In genomic region chr7:75186691-75187090, GRCh38 we compare ENCODE assay signal across 5 cellular contexts.
DNase-seq lines count a peak whose midpoint lies in the region; ATAC-seq, FAIRE-seq and TF ChIP-seq lines count a peak whose summit lies in the region.
"Not testable (repeated sequence)": the region's sequence is repeated elsewhere in the genome, so short reads cannot be mapped to it uniquely, and the experiment has no call there.

No MANE protein-coding gene starts in this region.

- H2AFZ ChIP-seq in IMR-90 (replicated peaks; ENCODE audit: low read length, poor library complexity); OCI-LY7 (ENCODE audit: low read length); GM12878 (ENCODE audit: control insufficient read depth, low read depth, low read length): not testable (repeated sequence)

- not testable (repeated sequence) for H2BK5ac ChIP-seq in IMR-90 (ENCODE audit: low read depth, low read length, poor library complexity, severe bottlenecking)

- H3K27me3 ChIP-seq in IMR-90 (ENCODE audit: control insufficient read depth, insufficient read depth, low read length); RWPE2 (ENCODE audit: insufficient read depth, poor library complexity, severe bottlenecking); GM12878 (replicated peaks in 1 of 2; ENCODE audit: control insufficient read depth in 2 of 2, insufficient read depth in 2 of 2, low read length in 1 of 2); foreskin keratinocyte: not testable (repeated sequence)

- H3K14ac ChIP-seq in IMR-90 (replicated peaks; ENCODE audit: low read depth, low read length), result not testable (repeated sequence)

- DNase-seq in IMR-90; OCI-LY7 (ENCODE audit: low spot score); RWPE2 (ENCODE audit: low spot score); GM12878 (ENCODE audit: low read depth, low spot score); foreskin keratinocyte: not testable (repeated sequence)

- POLR2A ChIA-PET in IMR-90 (lab: Charles Lee; ENCODE audit: unreplicated experiment); OCI-LY7 (lab: Charles Lee); GM12878 (lab: Charles Lee): not testable (repeated sequence)

- not testable (repeated sequence) for H4K91ac ChIP-seq in IMR-90 (ENCODE audit: insufficient read depth, low read depth, low read length)

- not testable (repeated sequence) for H4K20me1 ChIP-seq in IMR-90 (ENCODE audit: insufficient read depth, low read length); OCI-LY7 (ENCODE audit: insufficient read depth, low read length); GM12878 (ENCODE audit: control insufficient read depth, insufficient read depth)

- H3K18ac ChIP-seq in IMR-90 (ENCODE audit: low read depth, low read length), result not testable (repeated sequence)

- RAD21 ChIA-PET in GM12878 (lab: Charles Lee; ENCODE audit: unreplicated experiment), result not testable (repeated sequence)

- not testable (repeated sequence) for H3K9ac ChIP-seq in IMR-90 (ENCODE audit: low read depth, low read length); GM12878 (ENCODE audit: control insufficient read depth, insufficient read depth, low read length)

- not testable (repeated sequence) for H4K5ac ChIP-seq in IMR-90 (ENCODE audit: low read depth, low read length)

- not testable (repeated sequence) for H2BK20ac ChIP-seq in IMR-90 (ENCODE audit: low read depth, low read length)

- ATAC-seq in IMR-90 (ENCODE audit: low read depth) (peak; percentile 33), RWPE2 (ENCODE audit: low read depth) (peak; percentile 54), foreskin keratinocyte (peak; percentile 35)
- not testable (repeated sequence) for ATAC-seq in GM12878

- not testable (repeated sequence) for TF ChIP-seq POLR2A in IMR-90 (IDR thresholded peaks at IDR 0.05; ENCODE audit: low read depth, low read length); GM12878 (IDR thresholded peaks at IDR 0.05; ENCODE audit: low read depth, low read length)

- not testable (repeated sequence) for H3K79me2 ChIP-seq in OCI-LY7 (ENCODE audit: insufficient read depth, low read depth, low read length); GM12878 (ENCODE audit: control insufficient read depth, insufficient read depth, low read length)

- H3K36me3 ChIP-seq in IMR-90 (ENCODE audit: control insufficient read depth, insufficient read depth, low read length); OCI-LY7 (ENCODE audit: insufficient read depth, low read length); RWPE2 (ENCODE audit: low read depth); GM12878 (ENCODE audit: control insufficient read depth in 2 of 2, insufficient read depth in 2 of 2, low read length in 1 of 2): not testable (repeated sequence)

- not testable (repeated sequence) for H4K8ac ChIP-seq in IMR-90 (ENCODE audit: low read depth in 2 of 2, low read length in 2 of 2)

- not testable (repeated sequence) for H2AK9ac ChIP-seq in IMR-90 (replicated peaks; ENCODE audit: low read depth, low read length, poor library complexity)

- H2BK15ac ChIP-seq in IMR-90 (ENCODE audit: low read depth, low read length), result not testable (repeated sequence)

- not testable (repeated sequence) for TF ChIP-seq RAD21 in IMR-90 (IDR thresholded peaks at IDR 0.05; ENCODE audit: low read length); GM12878 (IDR thresholded peaks at IDR 0.05; ENCODE audit: insufficient read depth, low read depth, low read length)

- intact Hi-C loops in IMR-90 (cut with micrococcal nuclease); OCI-LY7 (cut with micrococcal nuclease; ENCODE audit: unreplicated experiment); GM12878 (cut with micrococcal nuclease; ENCODE audit: unreplicated experiment): not testable (repeated sequence)

- H3K56ac ChIP-seq in IMR-90 (ENCODE audit: extremely low read depth, insufficient read depth, low read length), result not testable (repeated sequence)

- in situ Hi-C loops in IMR-90 (cut with MboI; ENCODE audit: low sequenced_read_pairs); GM12878 (cut with MboI): not testable (repeated sequence)

- H3K27ac ChIP-seq in IMR-90 (ENCODE audit: insufficient read depth, low read length); OCI-LY7 (ENCODE audit: low read depth, low read length, poor library complexity, severe bottlenecking); RWPE2 (ENCODE audit: poor library complexity, severe bottlenecking); GM12878 (ENCODE audit: control insufficient read depth, insufficient read depth); foreskin keratinocyte: not testable (repeated sequence)

- H3K4me2 ChIP-seq in IMR-90 (ENCODE audit: low read depth, low read length); OCI-LY7 (ENCODE audit: low read length); GM12878 (ENCODE audit: control insufficient read depth, insufficient read depth): not testable (repeated sequence)

- H3K23ac ChIP-seq in IMR-90 (ENCODE audit: low read depth, low read length), result not testable (repeated sequence)

- not testable (repeated sequence) for H3K9me1 ChIP-seq in IMR-90 (ENCODE audit: insufficient read depth, low read length)

- not testable (repeated sequence) for H3K4me1 ChIP-seq in IMR-90 (ENCODE audit: control insufficient read depth, insufficient read depth, low read length); OCI-LY7 (ENCODE audit: insufficient read depth, low read length, poor library complexity, severe bottlenecking); RWPE2 (ENCODE audit: insufficient read depth, poor library complexity, severe bottlenecking); GM12878 (ENCODE audit: control insufficient read depth, insufficient read depth, low read length); foreskin keratinocyte

- dilution Hi-C loops in IMR-90 (cut with HindIII; ENCODE audit: low sequenced_read_pairs, unreplicated experiment), result not testable (repeated sequence)

- TF ChIP-seq CTCF in IMR-90 (conservative IDR thresholded peaks at IDR 0.05; ENCODE audit: low read depth, low read length); OCI-LY7 (conservative IDR thresholded peaks at IDR 0.05; ENCODE audit: low read length); RWPE2 (IDR thresholded peaks at IDR 0.05; ENCODE audit: poor library complexity, severe bottlenecking); GM12878 (IDR thresholded peaks at IDR 0.05 in 2 of 3, conservative IDR thresholded peaks at IDR 0.05 in 1 of 3; ENCODE audit: control insufficient read depth in 2 of 3, extremely low read depth in 1 of 3, insufficient read depth in 1 of 3, low read depth in 3 of 3, low read length in 3 of 3); foreskin keratinocyte (conservative IDR thresholded peaks at IDR 0.05): not testable (repeated sequence)

- H3K9me3 ChIP-seq in IMR-90 (ENCODE audit: control insufficient read depth, insufficient read depth, low read length); OCI-LY7 (ENCODE audit: low read length); RWPE2 (ENCODE audit: severe bottlenecking); GM12878 (replicated peaks; ENCODE audit: control insufficient read depth, insufficient read depth, low read length): not testable (repeated sequence)

- SMC1A ChIA-PET in GM12878 (lab: Charles Lee; ENCODE audit: uncharacterized antibody, unreplicated experiment), result not testable (repeated sequence)

- H2AK5ac ChIP-seq in IMR-90 (ENCODE audit: low read depth, low read length), result not testable (repeated sequence)

- H3K9me2 ChIP-seq in OCI-LY7 (ENCODE audit: insufficient read depth, low read length), result not testable (repeated sequence)

- not testable (repeated sequence) for FAIRE-seq in GM12878 (lab: Jason Lieb, UNC)

- not testable (repeated sequence) for H2BK120ac ChIP-seq in IMR-90 (ENCODE audit: low read depth, low read length)

- BruUV-seq in IMR-90 (replicated peaks; lab: Mats Ljungman, UMichigan), result not testable (repeated sequence)
- TSS peak; percentile 87 for BruUV-seq in OCI-LY7 (replicated peaks; lab: Mats Ljungman, UMichigan)
- BruUV-seq in GM12878 (replicated peaks; lab: Mats Ljungman, UMichigan), result TSS peak; percentile 68

- not testable (repeated sequence) for H3K4ac ChIP-seq in IMR-90 (ENCODE audit: low read depth, low read length)

- not testable (repeated sequence) for H3K4me3 ChIP-seq in IMR-90 (ENCODE audit: insufficient read depth, low read depth, low read length); OCI-LY7 (ENCODE audit: low read depth, low read length, poor library complexity, severe bottlenecking); RWPE2 (ENCODE audit: severe bottlenecking); GM12878

- TF ChIP-seq EP300 in GM12878 (IDR thresholded peaks at IDR 0.05; ENCODE audit: borderline replicate concordance in 1 of 2, control insufficient read depth in 1 of 2, low read depth in 2 of 2, low read length in 2 of 2), result not testable (repeated sequence)

- not testable (repeated sequence) for H3K79me1 ChIP-seq in IMR-90 (ENCODE audit: low read depth in 1 of 2, low read length in 2 of 2)

- CTCF ChIA-PET in IMR-90 (lab: Yijun Ruan, JAX); OCI-LY7 (lab: Charles Lee; ENCODE audit: unreplicated experiment); GM12878 (lab: Yijun Ruan, JAX): not testable (repeated sequence)

- no CpG with 5 or more reads among the region's 3 CpGs for whole genome bisulfite sequencing in IMR-90 (ENCODE audit: extremely low coverage in 2 of 2, insufficient read length in 1 of 2), 2 experiments
- no CpG with 5 or more reads among the region's 3 CpGs for WGBS in GM12878 (ENCODE audit: insufficient coverage, insufficient replicate concordance, low lambda C conversion rate, missing lambda C conversion rate)
